8 cellular contexts compared by ENCODE assay signal in the genomic region with DNA sequence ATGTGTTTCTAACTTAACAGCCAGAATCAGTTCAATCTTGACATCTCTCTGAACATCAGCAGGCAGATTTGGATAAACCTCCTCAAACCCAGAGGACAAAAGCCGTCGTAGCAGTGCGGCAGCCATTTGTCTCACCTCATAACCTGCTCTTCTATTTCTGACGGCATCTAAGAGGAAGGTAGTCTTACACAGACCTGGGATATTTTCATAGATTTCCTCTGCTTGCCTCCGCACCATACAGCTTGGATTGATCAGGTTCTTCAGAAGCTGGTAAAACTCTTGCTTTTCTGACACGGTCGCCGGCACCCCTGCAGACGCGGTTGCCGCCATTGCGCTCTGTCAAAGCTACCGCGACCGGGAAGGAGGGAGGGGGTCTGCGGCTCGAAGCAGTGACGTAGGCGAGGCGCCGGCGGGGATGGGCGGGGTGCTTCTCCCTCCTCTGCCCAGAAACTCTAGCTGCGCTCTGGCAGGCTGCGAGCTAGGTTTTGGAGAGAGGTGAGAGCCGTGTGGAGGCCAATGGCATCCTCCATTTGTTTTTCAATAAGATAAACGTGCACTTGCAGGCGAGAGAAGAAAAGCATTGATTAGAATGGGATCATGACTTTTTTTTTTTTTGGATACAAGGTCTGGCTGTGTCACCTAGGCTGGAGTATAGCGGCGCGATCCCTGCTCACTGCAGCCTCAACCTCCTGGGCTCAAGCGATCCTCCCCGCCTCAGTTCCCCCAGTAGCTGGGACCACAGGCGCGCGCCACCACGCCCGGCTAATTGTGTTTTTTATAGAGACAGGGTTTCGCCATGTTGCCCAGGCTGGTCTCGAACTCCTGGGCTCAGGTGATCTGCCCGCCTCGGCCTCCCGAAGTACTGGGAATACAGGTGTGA. TPM values are rescaled to one million over a fixed set of nuclear protein-coding genes. Genes with fewer than 3 reads are reported as not detected.
DNase-seq lines count a peak whose midpoint lies in the region; ATAC-seq lines count a peak whose summit lies in the region.

A gene (minus strand): TSS at position 347 of the 880 bp plus-strand sequence. CDS start 17 bp downstream, at position 330.

- H3K4me1 ChIP-seq in CD4-positive, alpha-beta memory T cell (ENCODE audit: insufficient read depth, low read length): peaks cover 22% of the 10 kb centered on the region

- POLR2A ChIA-PET in CD4-positive, alpha-beta memory T cell (lab: Charles Lee; ENCODE audit: partially characterized antibody): interaction anchor here (0.6 to 2.2 kb wide), 13 partner anchors 8 to 742 kb away, joined by 3 to 26 read pairs (median 5); a partner anchor contains a TSS
- POLR2A ChIA-PET in activated CD8-positive, alpha-beta memory T cell treated with anti-CD3 and anti-CD28 coated beads for 36 hours (lab: Charles Lee): interaction anchor here (0.6 to 1.2 kb wide), 5 partner anchors 9 to 1448 kb away, joined by 3 to 8 read pairs (median 4); a partner anchor contains a TSS

- no peaks in the 10 kb centered on the region for H3K27me3 ChIP-seq in CD4-positive, alpha-beta memory T cell (ENCODE audit: insufficient read depth, low read length)

- peaks cover 0 to 25% (median 13%) of the 10 kb centered on the region in 8 donors for H3K9me3 Mint-ChIP-seq in CD4-positive, alpha-beta memory T cell

- H3K27me3 Mint-ChIP-seq in CD4-positive, alpha-beta memory T cell: no peaks in the 10 kb centered on the region

- peak within 1 kb of the TSS; percentile 70 for H3K27ac ChIP-seq in CD4-positive, alpha-beta memory T cell (ENCODE audit: low read depth, low read length)

- H3K27ac Mint-ChIP-seq in CD4-positive, alpha-beta memory T cell: peak within 1 kb of the TSS; percentile 93 to 99 (median 98)

- peak within 1 kb of the TSS; percentile 96 to 99 (median 97) for H3K4me3 Mint-ChIP-seq in CD4-positive, alpha-beta memory T cell

- intact Hi-C loops in CD4-positive, alpha-beta memory T cell (cut with micrococcal nuclease): loop anchor here (1.0 to 2.0 kb wide), 2 partner anchors 8 to 39 kb away; no protein-coding TSS in a partner anchor

- peak; percentile 99 for ATAC-seq in GM19455 (IDR thresholded peaks at IDR 0.05; ENCODE audit: unreplicated experiment)

- CTCF ChIA-PET in CD4-positive, alpha-beta memory T cell (lab: Charles Lee; ENCODE audit: partially characterized antibody): interaction anchor here (0.7 to 2.8 kb wide), 6 partner anchors 9 to 60 kb away, joined by 3 to 17 read pairs (median 3); no protein-coding TSS in a partner anchor
- CTCF ChIA-PET in activated CD8-positive, alpha-beta memory T cell treated with anti-CD3 and anti-CD28 coated beads for 36 hours (lab: Charles Lee): interaction anchor here (0.6 to 1.3 kb wide), 3 partner anchors 12 to 556 kb away, joined by 3 to 5 read pairs (median 3); no protein-coding TSS in a partner anchor

- H3K36me3 ChIP-seq in CD4-positive, alpha-beta memory T cell (ENCODE audit: insufficient read depth, low read length): peaks cover 3% of the 10 kb centered on the region

- peaks cover 23 to 47% (median 33%) of the 10 kb centered on the region in 4 donors for H3K4me1 Mint-ChIP-seq in CD4-positive, alpha-beta memory T cell

- peak within 1 kb of the TSS; percentile 67 to 95 for H3K4me3 ChIP-seq in CD4-positive, alpha-beta memory T cell (ENCODE audit: low read length in 2 of 2)

- no peaks in the 10 kb centered on the region for H3K9me3 ChIP-seq in CD4-positive, alpha-beta memory T cell (ENCODE audit: control insufficient read depth in 1 of 2, low read length in 2 of 2)

- peak; percentile 89 to 92 (median 90) for DNase-seq in CD4-positive, alpha-beta memory T cell
- peak; percentile 74 for DNase-seq in HK-2 (ENCODE audit: unreplicated experiment)
- DNase-seq in NK-92 (lab: John Stamatoyannopoulos, UW; ENCODE audit: unreplicated experiment): peak; percentile 14
- peak; percentile 78 for DNase-seq in effector CD8-positive, alpha-beta T cell (lab: John Stamatoyannopoulos, UW)
- DNase-seq in lung microvascular endothelial cell (ENCODE audit: low read depth in 2 of 2): peak; percentile 88 to 92
- DNase-seq in stimulated activated CD4-positive, alpha-beta T cell treated with anti-CD3 and anti-CD28 coated beads, TNF-alpha, amount 100 ng/mL, for 48 hours (ENCODE audit: low read depth in 3 of 3): peak; percentile 83 to 90 (median 86)

- H3K36me3 Mint-ChIP-seq in CD4-positive, alpha-beta memory T cell: peaks cover 33 to 39% of the 10 kb centered on the region in 2 donors

RNA-seq across cellular contexts. Expression of the gene that starts here (rescaled TPM):
- 10 to 100 TPM; 36.0 to 36.7 TPM for total RNA-seq in CD4-positive, alpha-beta memory T cell
- polyA plus RNA-seq in CD4-positive, alpha-beta memory T cell: 10 to 100 TPM; 20.4 to 24.7 TPM
- total RNA-seq in activated CD8-positive, alpha-beta memory T cell treated with anti-CD3 and anti-CD28 coated beads for 36 hours: 10 to 100 TPM; 18.4 to 18.8 TPM
- total RNA-seq in lung microvascular endothelial cell: 22.9 and 31.5 TPM in 2 replicates

Comparison
In these comparisons a context has a peak if more than half of its experiments do, and no peak if none do; other contexts are left out.
1. Peak in every context shown above with its lines: DNase-seq, ATAC-seq, H3K4me3 ChIP-seq and H3K27ac ChIP-seq.
2. DNase-seq: peak in every context shown above with its lines; median percentile 90 in CD4-positive, alpha-beta memory T cell; 90 in lung microvascular endothelial cell; 86 in stimulated activated CD4-positive, alpha-beta T cell treated with anti-CD3 and anti-CD28 coated beads, TNF-alpha, amount 100 ng/mL, for 48 hours; 78 in effector CD8-positive, alpha-beta T cell; 74 in HK-2; 14 in NK-92.